Comparison of ENCODE assay signal across 8 cellular contexts in genomic region chr14:55129086-55129427, GRCh38. TPM values are rescaled to one million over a fixed set of nuclear protein-coding genes. Genes with fewer than 3 reads are reported as not detected.
A peak's percentile ranks its signal among the peaks of the same experiment; 100 is the strongest.
DNase-seq lines count a peak whose midpoint lies in the region; ATAC-seq and TF ChIP-seq lines count a peak whose summit lies in the region.

TSS of gene LGALS3 (plus strand) at chr14:55129252. CDS start at chr14:55137374, 8,122 bp downstream.

- H3K4me1 ChIP-seq in PC-3 (ENCODE audit: insufficient read depth, low read length) (peaks cover 58% of the 10 kb centered on the region), heart right ventricle (peaks cover 0 to 85% (median 46%) of the 10 kb centered on the region in 9 donors)

- H2AFZ ChIP-seq in PC-3 (ENCODE audit: low read length): peak within 1 kb of the TSS; percentile 77

- no peaks in the 10 kb centered on the region for H3K9me2 ChIP-seq in PC-3 (replicated peaks; ENCODE audit: low read length)

- peak within 1 kb of the TSS; percentile 87 for H3K9ac ChIP-seq in PC-3 (ENCODE audit: low read length)

- H3K4me3 Mint-ChIP-seq in activated naive CD8-positive, alpha-beta T cell treated with anti-CD3 and anti-CD28 coated beads, Interleukin-2, amount 50 U/mL, for 24 hours: peak within 1 kb of the TSS; percentile 61
- H3K4me3 Mint-ChIP-seq in progenitor cell of endocrine pancreas (ENCODE audit: low read depth): peak within 1 kb of the TSS; percentile 70

- H3K4me2 ChIP-seq in PC-3 (ENCODE audit: low read length): peak within 1 kb of the TSS; percentile 83

- H3K9me3 ChIP-seq in PC-3 (ENCODE audit: low read length) (no peaks in the 10 kb centered on the region), heart right ventricle (no peaks in the 10 kb centered on the region)

- no TSS peak for BruUV-seq in PC-3 (replicated peaks; lab: Mats Ljungman, UMichigan)

- intact Hi-C loops in PC-3 (cut with micrococcal nuclease): loop anchor here (1.0 kb wide), 1 partner anchor 40 kb away; no protein-coding TSS in a partner anchor
- intact Hi-C loops in heart right ventricle (cut with DNase I): loop anchor here in 1 of 10 donors (5.0 kb wide), 1 partner anchor 37 kb away; no protein-coding TSS in a partner anchor

- POLR2A ChIA-PET in PC-3 (lab: Charles Lee; ENCODE audit: unreplicated experiment): interaction anchor here (0.5 to 2.4 kb wide), 7 partner anchors 26 to 1386 kb away, joined by 3 to 45 read pairs (median 4); no protein-coding TSS in a partner anchor

- peaks cover 34% of the 10 kb centered on the region for H3K27me3 Mint-ChIP-seq in activated naive CD8-positive, alpha-beta T cell treated with anti-CD3 and anti-CD28 coated beads, Interleukin-2, amount 50 U/mL, for 24 hours
- peaks cover 25% of the 10 kb centered on the region for H3K27me3 Mint-ChIP-seq in progenitor cell of endocrine pancreas

- H3K36me3 ChIP-seq in PC-3 (ENCODE audit: low read depth, low read length) (peaks cover 14% of the 10 kb centered on the region), heart right ventricle (peaks cover 0 to 17% (median 0%) of the 10 kb centered on the region in 9 donors)

- peak; percentile 45 for ATAC-seq in HG02884 (IDR thresholded peaks at IDR 0.05; ENCODE audit: unreplicated experiment)
- peak; percentile 66 for ATAC-seq in PC-3
- ATAC-seq in activated naive CD8-positive, alpha-beta T cell treated with anti-CD3 and anti-CD28 coated beads, Interleukin-2, amount 50 U/mL, for 24 hours: peak; percentile 50
- peak; percentile 80 to 94 (median 90) for ATAC-seq in heart right ventricle

- H3K4me3 ChIP-seq in PC-3 (ENCODE audit: low read length): peak within 1 kb of the TSS; percentile 73
- H3K4me3 ChIP-seq in heart right ventricle: peak within 1 kb of the TSS; percentile 67 to 96 (median 87)

- 0% methylated on average over 37 to 50 of the region's 50 CpGs for WGBS in heart right ventricle, 2 donors

- H3K27me3 ChIP-seq in PC-3 (ENCODE audit: low read length) (no peaks in the 10 kb centered on the region), heart right ventricle (no peaks in the 10 kb centered on the region)

- TF ChIP-seq CTCF in PC-3 (conservative IDR thresholded peaks at IDR 0.05; ENCODE audit: low read depth, low read length) (no peak), heart right ventricle (IDR thresholded peaks at IDR 0.05) (no peak), progenitor cell of endocrine pancreas (IDR thresholded peaks at IDR 0.05; ENCODE audit: unreplicated experiment) (no peak)

- H3K27ac ChIP-seq in PC-3 (ENCODE audit: low read length) (peak within 1 kb of the TSS; percentile 82), heart right ventricle (peak within 1 kb of the TSS; percentile 93 to 99 (median 97))

- H3F3A ChIP-seq in PC-3 (ENCODE audit: low read length, unreplicated experiment): peaks cover 10% of the 10 kb centered on the region

- peaks cover 15% of the 10 kb centered on the region for H3K4me1 Mint-ChIP-seq in activated naive CD8-positive, alpha-beta T cell treated with anti-CD3 and anti-CD28 coated beads, Interleukin-2, amount 50 U/mL, for 24 hours
- peaks cover 19% of the 10 kb centered on the region for H3K4me1 Mint-ChIP-seq in progenitor cell of endocrine pancreas (ENCODE audit: low read depth)

- CTCF ChIA-PET in PC-3 (lab: Charles Lee): interaction anchor here (2.0 kb wide), 1 partner anchor 26 kb away, joined by 6 read pairs; no protein-coding TSS in a partner anchor

- peaks cover 1% of the 10 kb centered on the region for H3K36me3 Mint-ChIP-seq in activated naive CD8-positive, alpha-beta T cell treated with anti-CD3 and anti-CD28 coated beads, Interleukin-2, amount 50 U/mL, for 24 hours (ENCODE audit: low read depth)
- no peaks in the 10 kb centered on the region for H3K36me3 Mint-ChIP-seq in progenitor cell of endocrine pancreas (ENCODE audit: insufficient read depth)

- H3K27ac Mint-ChIP-seq in activated naive CD8-positive, alpha-beta T cell treated with anti-CD3 and anti-CD28 coated beads, Interleukin-2, amount 50 U/mL, for 24 hours: no peak within 1 kb of the TSS
- H3K27ac Mint-ChIP-seq in progenitor cell of endocrine pancreas: peak within 1 kb of the TSS; percentile 77

- peaks cover 35% of the 10 kb centered on the region for H4K20me1 ChIP-seq in PC-3 (ENCODE audit: low read length)

- DNase-seq in stimulated activated CD4-positive, alpha-beta T cell treated with anti-CD3 and anti-CD28 coated beads, Interleukin-12 subunit alpha, Interleukin-12 subunit beta, amount 100 ng/mL, for 4 hours: peak; percentile 26
- DNase-seq in stimulated activated CD4-positive, alpha-beta T cell treated with anti-CD3 and anti-CD28 coated beads, Interleukin-1b, Interleukin-23, amount 100 ng/mL, for 48 hours: no peak
- DNase-seq in PC-3: peak; percentile 92
- DNase-seq in activated naive CD8-positive, alpha-beta T cell treated with anti-CD3 and anti-CD28 coated beads, Interleukin-2, amount 50 U/mL, for 24 hours: peak; percentile 30
- peak; percentile 78 to 85 for DNase-seq in heart right ventricle
- peak; percentile 22 for DNase-seq in progenitor cell of endocrine pancreas (ENCODE audit: low spot score, unreplicated experiment)
- DNase-seq in superior temporal gyrus (ENCODE audit: extremely low spot score): no peak

- H3K9me3 Mint-ChIP-seq in activated naive CD8-positive, alpha-beta T cell treated with anti-CD3 and anti-CD28 coated beads, Interleukin-2, amount 50 U/mL, for 24 hours: no peaks in the 10 kb centered on the region
- H3K9me3 Mint-ChIP-seq in progenitor cell of endocrine pancreas (ENCODE audit: low read depth): no peaks in the 10 kb centered on the region

- H3K79me2 ChIP-seq in PC-3 (ENCODE audit: low read length): peaks cover 48% of the 10 kb centered on the region

RNA-seq across cellular contexts. Expression of gene LGALS3, which starts in this region (rescaled TPM):
- total RNA-seq in PC-3 (2014; rRNA removed) (317 and 333 TPM in 2 replicates), heart right ventricle (100 to 1,000 TPM; 119 to 302 (median 168) TPM), progenitor cell of endocrine pancreas (27.0 and 49.3 TPM in 2 replicates)
- 100 to 1,000 TPM; 288 to 308 TPM for polyA plus RNA-seq in heart right ventricle

Comparison
In these comparisons a context has a peak if more than half of its experiments do, and no peak if none do; other contexts are left out.
1. DNase-seq: peak in stimulated activated CD4-positive, alpha-beta T cell treated with anti-CD3 and anti-CD28 coated beads, Interleukin-12 subunit alpha, Interleukin-12 subunit beta, amount 100 ng/mL, for 4 hours (single experiment), PC-3 (single experiment), activated naive CD8-positive, alpha-beta T cell treated with anti-CD3 and anti-CD28 coated beads, Interleukin-2, amount 50 U/mL, for 24 hours (single experiment), heart right ventricle (2 of 2) and progenitor cell of endocrine pancreas (single experiment); none in stimulated activated CD4-positive, alpha-beta T cell treated with anti-CD3 and anti-CD28 coated beads, Interleukin-1b, Interleukin-23, amount 100 ng/mL, for 48 hours (single experiment) and superior temporal gyrus (single experiment).
2. Peak in every context shown above with its lines, with median percentiles within 50 percentile points of each other: ATAC-seq.